In genomic region chr20:58907481-58908137, GRCh38 we compare ENCODE assay signal across 8 cellular contexts. TPM values are rescaled to one million over a fixed set of nuclear protein-coding genes. Genes with fewer than 3 reads are reported as not detected.
DNase-seq lines count a peak whose midpoint lies in the region; ATAC-seq and TF ChIP-seq lines count a peak whose summit lies in the region.

No MANE protein-coding gene starts in this region.

- H2AK9ac ChIP-seq in IMR-90 (replicated peaks; ENCODE audit: low read depth, low read length, poor library complexity), result no peak overlapping the region

- BruUV-seq in IMR-90 (replicated peaks; lab: Mats Ljungman, UMichigan), result no TSS peak

- intact Hi-C loops in IMR-90 (cut with micrococcal nuclease) (loop anchor here (5.0 kb wide), 1 partner anchor 75 kb away; the partner anchor contains the start of gene NELFCD), Right ventricle myocardium inferior (cut with DNase I) (loop anchor here (2.0 to 5.0 kb wide), 2 partner anchors 15 to 600 kb away; partner anchors contain the start of gene RAB22A), posterior cingulate gyrus (cut with DNase I) (loop anchor here (2.0 kb wide), 1 partner anchor 73 kb away; the partner anchor contains the start of gene NELFCD)

- H3K4ac ChIP-seq in IMR-90 (ENCODE audit: low read depth, low read length), result no peak overlapping the region; the same call in 1 of the 2 replicates

- CTCF ChIA-PET in IMR-90 (lab: Yijun Ruan, JAX), result interaction anchor here (1.4 kb wide), 1 partner anchor 85 kb away, joined by 4 read pairs; no protein-coding TSS in a partner anchor

- ATAC-seq in GM21717 (IDR thresholded peaks at IDR 0.05; ENCODE audit: unreplicated experiment) (peak; percentile 80), IMR-90 (ENCODE audit: low read depth) (peak; percentile 74), Right ventricle myocardium inferior (peak; percentile 95)

- peaks cover 12% of the 10 kb centered on the region for H3K4me1 ChIP-seq in IMR-90 (ENCODE audit: control insufficient read depth, insufficient read depth, low read length)
- peaks cover 31% of the 10 kb centered on the region for H3K4me1 ChIP-seq in adipocyte (ENCODE audit: control insufficient read depth, insufficient read depth, low read length)

- H3K9me1 ChIP-seq in IMR-90 (ENCODE audit: insufficient read depth, low read length), result peaks cover 26% of the 10 kb centered on the region

- no peak overlapping the region for H2BK120ac ChIP-seq in IMR-90 (ENCODE audit: low read depth, low read length)

- H2BK5ac ChIP-seq in IMR-90 (ENCODE audit: low read depth, low read length, poor library complexity, severe bottlenecking), result no peak overlapping the region

- no peak overlapping the region for H4K91ac ChIP-seq in IMR-90 (ENCODE audit: insufficient read depth, low read depth, low read length)

- no peak overlapping the region for H3K14ac ChIP-seq in IMR-90 (replicated peaks; ENCODE audit: low read depth, low read length)

- H3K23ac ChIP-seq in IMR-90 (ENCODE audit: low read depth, low read length), result no peak overlapping the region

- peaks cover 63% of the 10 kb centered on the region for H3K36me3 ChIP-seq in IMR-90 (ENCODE audit: control insufficient read depth, insufficient read depth, low read length)
- H3K36me3 ChIP-seq in adipocyte (ENCODE audit: control insufficient read depth, insufficient read depth, low read length, severe bottlenecking), result peaks cover 85% of the 10 kb centered on the region

- no peak overlapping the region for H3K56ac ChIP-seq in IMR-90 (ENCODE audit: extremely low read depth, insufficient read depth, low read length)

- no peak overlapping the region for H3K18ac ChIP-seq in IMR-90 (ENCODE audit: low read depth, low read length)

- H3K79me1 ChIP-seq in IMR-90 (ENCODE audit: low read depth in 1 of 2, low read length in 2 of 2), result peaks cover 31 to 68% of the 10 kb centered on the region in 2 experiments

- no peak overlapping the region for H3K4me3 ChIP-seq in IMR-90 (ENCODE audit: insufficient read depth, low read depth, low read length)
- H3K4me3 ChIP-seq in adipocyte (ENCODE audit: low read length), result peak overlapping the region; percentile 66

- peaks cover 72% of the 10 kb centered on the region for H4K20me1 ChIP-seq in IMR-90 (ENCODE audit: insufficient read depth, low read length)

- no peak overlapping the region for H3K9ac ChIP-seq in IMR-90 (ENCODE audit: low read depth, low read length)
- H3K9ac ChIP-seq in adipocyte (ENCODE audit: low read length), result peak overlapping the region; percentile 80

- POLR2A ChIA-PET in IMR-90 (lab: Charles Lee; ENCODE audit: unreplicated experiment), result interaction anchor here (1.0 kb wide), 1 partner anchor 11 kb away, joined by 7 read pairs; no protein-coding TSS in a partner anchor

- TF ChIP-seq POLR2A in IMR-90 (IDR thresholded peaks at IDR 0.05; ENCODE audit: low read depth, low read length) (peak; percentile 68), Raji (IDR thresholded peaks at IDR 0.05; ENCODE audit: insufficient read depth, low read depth, low read length) (peak; percentile 58; the same call in 1 of the 2 replicates)

- peak overlapping the region; percentile 34 for H3K4me2 ChIP-seq in IMR-90 (ENCODE audit: low read depth, low read length)

- H2BK15ac ChIP-seq in IMR-90 (ENCODE audit: low read depth, low read length), result no peak overlapping the region

- no peak overlapping the region for H2AFZ ChIP-seq in IMR-90 (replicated peaks; ENCODE audit: low read length, poor library complexity)

- dilution Hi-C loops in IMR-90 (cut with HindIII; ENCODE audit: low sequenced_read_pairs, unreplicated experiment), result no loop called here

- H4K8ac ChIP-seq in IMR-90 (ENCODE audit: low read depth in 2 of 2, low read length in 2 of 2), result no peak overlapping the region

- TF ChIP-seq CTCF in IMR-90 (conservative IDR thresholded peaks at IDR 0.05; ENCODE audit: low read depth, low read length), result no peak

- H3K27ac ChIP-seq in IMR-90 (ENCODE audit: insufficient read depth, low read length), result no peak overlapping the region

- H2AK5ac ChIP-seq in IMR-90 (ENCODE audit: low read depth, low read length), result no peak overlapping the region

- no peak for TF ChIP-seq RAD21 in IMR-90 (IDR thresholded peaks at IDR 0.05; ENCODE audit: low read length)

- WGBS in IMR-90 (ENCODE audit: extremely low coverage in 2 of 2, insufficient read length in 1 of 2), 2 experiments, result no CpG with 5 or more reads among the region's 10 CpGs

- peak; percentile 95 for DNase-seq in GM04503 (ENCODE audit: low read depth)
- peak; percentile 99 for DNase-seq in IMR-90
- peak; percentile 100 for DNase-seq in adipocyte (ENCODE audit: low read depth)
- peak; percentile 90 for DNase-seq in Right ventricle myocardium inferior (ENCODE audit: missing footprints)
- DNase-seq in posterior cingulate gyrus, result peak; percentile 50 to 94 (median 68)
- DNase-seq in 8988T, result no peak

- no peak overlapping the region for H2BK20ac ChIP-seq in IMR-90 (ENCODE audit: low read depth, low read length)

- no peaks in the 10 kb centered on the region for H3K27me3 ChIP-seq in IMR-90 (ENCODE audit: control insufficient read depth, insufficient read depth, low read length)
- H3K27me3 ChIP-seq in adipocyte (replicated peaks; ENCODE audit: control insufficient read depth, insufficient read depth, low read length), result no peaks in the 10 kb centered on the region

- H3K9me3 ChIP-seq in IMR-90 (ENCODE audit: control insufficient read depth, insufficient read depth, low read length) (no peaks in the 10 kb centered on the region), adipocyte (ENCODE audit: control insufficient read depth, low read length) (no peaks in the 10 kb centered on the region)

- H4K5ac ChIP-seq in IMR-90 (ENCODE audit: low read depth, low read length), result no peak overlapping the region

- in situ Hi-C loops in IMR-90 (cut with MboI; ENCODE audit: low sequenced_read_pairs), result loop anchor here (5.0 to 10.0 kb wide), 2 partner anchors 75 to 117 kb away; partner anchors contain the start of gene NELFCD

TF ChIP-seq in IMR-90, 13 proteins besides CTCF, POLR2A, EP300 and RAD21:
- TF ChIP-seq RFX5 (IDR thresholded peaks at IDR 0.05; ENCODE audit: low read depth, low read length) (peak; percentile 85), SMC3 (IDR thresholded peaks at IDR 0.05; ENCODE audit: low read depth, low read length) (0 out of 2 replicates have a peak, but pooled peaks have one; percentile 5), CHD1 (IDR thresholded peaks at IDR 0.05; ENCODE audit: low read depth, low read length) (no peak), MXI1 (IDR thresholded peaks at IDR 0.05; ENCODE audit: borderline replicate concordance, low read depth, low read length) (no peak; the same call in 1 of the 2 replicates), CEBPB (IDR thresholded peaks at IDR 0.05; ENCODE audit: low read depth, low read length) (peak; percentile 91), BHLHE40 (IDR thresholded peaks at IDR 0.05; ENCODE audit: low read depth, low read length) (peak; percentile 92), FOS (IDR thresholded peaks at IDR 0.05; ENCODE audit: low read depth, low read length) (0 out of 2 replicates have a peak, but pooled peaks have one; percentile 11)

RNA-seq across cellular contexts. Expression of gene GNAS, which starts 55.1 kb away (rescaled TPM):
- total RNA-seq in IMR-90 (2012; rRNA removed) (377 and 397 TPM in 2 replicates), Right ventricle myocardium inferior (1,475 TPM)
- 1,064 and 1,356 TPM in 2 replicates for polyA plus RNA-seq in IMR-90 (2012; rRNA removed)
- polyA plus RNA-seq in IMR-90 (2012; cell fraction: cytosol; rRNA removed), result 1,777 and 2,021 TPM in 2 replicates
- 1,041 and 1,061 TPM in 2 replicates for polyA plus RNA-seq in IMR-90 (2012; cell fraction: nucleus; rRNA removed; ENCODE audit: low replicate concordance)

RNA-seq across cellular contexts. Expression of gene GNAS-AS1, which starts 56.9 kb away (rescaled TPM):
- total RNA-seq in IMR-90 (2012; rRNA removed) (0.54 and 0.83 TPM in 2 replicates), Right ventricle myocardium inferior (0.38 TPM)
- polyA plus RNA-seq in IMR-90 (2012; rRNA removed), result 0.60 and 0.90 TPM in 2 replicates
- polyA plus RNA-seq in IMR-90 (2012; cell fraction: cytosol; rRNA removed), result 0.57 and 0.74 TPM in 2 replicates
- polyA plus RNA-seq in IMR-90 (2012; cell fraction: nucleus; rRNA removed; ENCODE audit: low replicate concordance), result 0.90 and 1.0 TPM in 2 replicates
